8 cellular contexts compared by ENCODE assay signal in the genomic region with DNA sequence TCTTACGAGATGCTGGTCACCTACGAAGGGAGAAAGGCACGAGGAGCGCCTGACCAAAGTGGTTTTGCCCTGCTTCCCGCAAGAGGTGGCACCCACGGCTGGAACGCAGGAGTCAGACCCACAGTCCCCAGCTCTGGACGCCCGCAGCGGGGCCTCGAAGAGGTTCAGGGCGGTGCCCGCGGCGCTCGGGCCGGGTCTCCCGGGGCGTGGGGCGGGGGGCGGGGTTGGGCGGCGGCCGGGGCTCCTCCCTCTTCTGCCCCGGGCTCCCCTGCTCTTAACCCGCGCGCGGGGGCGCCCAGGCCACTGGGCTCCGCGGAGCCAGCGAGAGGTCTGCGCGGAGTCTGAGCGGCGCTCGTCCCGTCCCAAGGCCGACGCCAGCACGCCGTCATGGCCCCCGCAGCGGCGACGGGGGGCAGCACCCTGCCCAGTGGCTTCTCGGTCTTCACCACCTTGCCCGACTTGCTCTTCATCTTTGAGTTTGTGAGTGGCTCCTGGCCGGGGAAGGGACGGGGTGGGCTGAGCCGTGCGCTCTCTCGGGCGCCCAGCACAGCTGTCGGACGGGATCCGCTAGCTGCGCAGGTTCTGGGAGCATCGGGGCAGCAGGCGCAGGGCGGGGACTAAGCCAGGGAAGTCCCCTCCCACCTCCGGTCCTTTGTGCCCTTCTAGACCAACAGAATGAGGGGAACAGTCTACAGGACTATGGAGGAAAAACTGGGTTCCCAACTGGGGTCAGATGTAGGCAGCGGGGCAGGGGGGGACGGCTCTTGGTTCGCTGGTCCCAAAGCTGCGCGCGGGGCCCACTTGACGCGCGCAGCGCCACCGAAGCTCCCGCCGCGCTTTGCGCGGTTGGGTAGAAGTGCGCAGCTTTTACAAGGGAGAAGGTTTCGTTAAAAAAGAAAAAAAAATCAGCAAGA. TPM values are rescaled to one million over a fixed set of nuclear protein-coding genes. Genes with fewer than 3 reads are reported as not detected.
DNase-seq lines count a peak whose midpoint lies in the region; ATAC-seq and TF ChIP-seq lines count a peak whose summit lies in the region.

A gene (plus strand): TSS at position 303 of the 914 bp plus-strand sequence. CDS start 85 bp downstream, at position 388.

- H3K4me1 Mint-ChIP-seq in activated naive CD8-positive, alpha-beta T cell treated with anti-CD3 and anti-CD28 coated beads, Interleukin-2, amount 50 U/mL, for 24 hours: peaks cover 66% of the 10 kb centered on the region

- H3K9me3 ChIP-seq in Peyer's patch: no peaks in the 10 kb centered on the region

- H3K27me3 Mint-ChIP-seq in activated naive CD8-positive, alpha-beta T cell treated with anti-CD3 and anti-CD28 coated beads, Interleukin-2, amount 50 U/mL, for 24 hours: peaks cover 14% of the 10 kb centered on the region

- H3K4me3 Mint-ChIP-seq in activated naive CD8-positive, alpha-beta T cell treated with anti-CD3 and anti-CD28 coated beads, Interleukin-2, amount 50 U/mL, for 24 hours: peak within 1 kb of the TSS; percentile 87

- peaks cover 0 to 19% (median 0%) of the 10 kb centered on the region in 4 donors for H3K4me1 ChIP-seq in Peyer's patch

- H3K27ac ChIP-seq in Peyer's patch (peak within 1 kb of the TSS in 3 of 4 donors; percentile 29 to 70 (median 46)), layer of hippocampus (ENCODE audit: low read depth, low read length) (peak within 1 kb of the TSS; percentile 96)

- no peak for TF ChIP-seq POLR2A in Peyer's patch (IDR thresholded peaks at IDR 0.05)

- TF ChIP-seq CTCF in Peyer's patch (IDR thresholded peaks at IDR 0.05): no peak

- no peaks in the 10 kb centered on the region for H3K36me3 ChIP-seq in Peyer's patch

- H3K36me3 Mint-ChIP-seq in activated naive CD8-positive, alpha-beta T cell treated with anti-CD3 and anti-CD28 coated beads, Interleukin-2, amount 50 U/mL, for 24 hours (ENCODE audit: low read depth): no peaks in the 10 kb centered on the region

- DNase-seq in Peyer's patch: peak in 2 of 3 donors; percentile 31 to 58
- DNase-seq in activated naive CD8-positive, alpha-beta T cell treated with anti-CD3 and anti-CD28 coated beads, Interleukin-2, amount 50 U/mL, for 24 hours: peak; percentile 68
- DNase-seq in stimulated activated CD4-positive, alpha-beta T cell treated with anti-CD3 and anti-CD28 coated beads, Interleukin-4, amount 100 ng/mL, for 1 hour: peak; percentile 67
- DNase-seq in HCEC 1CT: no peak

- ATAC-seq in GM19025 (IDR thresholded peaks at IDR 0.05; ENCODE audit: low read depth, unreplicated experiment) (peak; percentile 39), GM19324 (IDR thresholded peaks at IDR 0.05; ENCODE audit: low FRiP score, unreplicated experiment) (no peak), HG03108 (IDR thresholded peaks at IDR 0.05; ENCODE audit: unreplicated experiment) (no peak)
- peak; percentile 55 for ATAC-seq in activated naive CD8-positive, alpha-beta T cell treated with anti-CD3 and anti-CD28 coated beads, Interleukin-2, amount 50 U/mL, for 24 hours

- peaks cover 0 to 31% of the 10 kb centered on the region in 2 donors for H3K27me3 ChIP-seq in Peyer's patch
- peaks cover 4% of the 10 kb centered on the region for H3K27me3 ChIP-seq in layer of hippocampus (ENCODE audit: control insufficient read depth, insufficient read depth, low read length)

- H3K27ac Mint-ChIP-seq in activated naive CD8-positive, alpha-beta T cell treated with anti-CD3 and anti-CD28 coated beads, Interleukin-2, amount 50 U/mL, for 24 hours: peak within 1 kb of the TSS; percentile 61

- H3K9me3 Mint-ChIP-seq in activated naive CD8-positive, alpha-beta T cell treated with anti-CD3 and anti-CD28 coated beads, Interleukin-2, amount 50 U/mL, for 24 hours: no peaks in the 10 kb centered on the region

- peak within 1 kb of the TSS; percentile 5 to 48 (median 32) for H3K4me3 ChIP-seq in Peyer's patch

RNA-seq across cellular contexts. Expression of the gene that starts here (rescaled TPM):
- 1 to 10 TPM in 1 of 4 donors, not detected in 3; 1.2 TPM for total RNA-seq in Peyer's patch

Comparison
In these comparisons a context has a peak if more than half of its experiments do, and no peak if none do; other contexts are left out.
1. ATAC-seq: peak in GM19025 (single experiment) and activated naive CD8-positive, alpha-beta T cell treated with anti-CD3 and anti-CD28 coated beads, Interleukin-2, amount 50 U/mL, for 24 hours (single experiment); none in GM19324 (single experiment) and HG03108 (single experiment).